9 cellular contexts compared by ENCODE assay signal in the genomic region with DNA sequence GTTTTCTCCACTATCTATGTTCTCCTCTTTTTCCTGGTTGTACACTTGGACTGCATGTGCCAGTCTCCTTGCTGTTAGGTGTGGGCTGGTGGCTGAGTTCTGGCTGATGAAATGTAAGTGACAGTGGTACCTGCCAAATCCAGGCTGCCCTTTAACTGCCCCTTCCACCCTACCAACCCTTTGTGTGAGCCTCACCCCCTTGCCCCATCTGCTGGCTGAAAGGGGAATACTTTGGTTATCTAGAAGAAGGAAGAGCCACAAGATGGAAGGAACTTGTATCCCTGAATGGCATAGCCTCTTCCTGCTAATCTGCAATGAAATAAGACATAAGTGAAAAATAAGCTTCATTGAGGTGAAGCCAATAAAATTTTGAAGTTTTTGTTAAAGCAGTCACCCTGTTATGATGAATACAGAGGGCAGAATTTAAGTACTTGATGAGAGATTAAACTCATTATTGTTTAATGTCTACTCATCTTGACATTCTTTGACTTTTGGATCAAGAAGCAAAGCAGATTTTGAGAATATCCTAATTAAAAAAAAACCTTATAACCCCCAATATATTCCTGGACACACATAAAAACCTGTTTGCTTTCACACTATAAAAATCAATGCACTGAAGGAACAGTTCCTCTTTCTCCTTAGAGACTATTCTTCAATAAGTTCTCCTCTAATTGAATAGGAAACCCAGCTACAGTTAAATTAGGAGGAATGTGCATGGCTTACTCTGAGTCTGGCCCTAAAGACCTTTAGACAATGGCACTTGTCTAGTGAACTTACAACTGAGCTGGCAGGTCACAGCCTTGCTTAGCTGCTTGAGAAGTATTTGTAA.
DNase-seq lines count a peak whose midpoint lies in the region; TF ChIP-seq lines count a peak whose summit lies in the region.
"Had no signal": no experiment of that assay in that cellular context is flagged by ENCODE, and none has a peak within 500 bp of the region (broad histone marks: within the 10 kb centered on the region; RNA-seq: fewer than 3 reads in every experiment).

No MANE protein-coding gene starts in this region.

- H3K27me3 ChIP-seq in MG63 (no peaks in the 10 kb centered on the region), prostate gland (replicated peaks; ENCODE audit: insufficient read depth) (no peaks in the 10 kb centered on the region)

- no peaks in the 10 kb centered on the region for H3K27me3 Mint-ChIP-seq in T-helper 2 cell treated with Interferon-gamma antibody and Interleukin-4, amounts not matched to agents 5 μg/mL and 100 μg/mL, for 36 hours (ENCODE audit: low read depth)
- H3K27me3 Mint-ChIP-seq in endothelial cell (ENCODE audit: unreplicated experiment), result no peaks in the 10 kb centered on the region

- intact Hi-C loops in prostate gland (cut with DNase I), result no loop called here

- no peak overlapping the region for H3K4me3 ChIP-seq in MG63
- H3K4me3 ChIP-seq in prostate gland, result no peak overlapping the region
- H3K4me3 ChIP-seq: thoracic aorta had no signal

- H3K36me3 ChIP-seq in MG63 (no peaks in the 10 kb centered on the region), prostate gland (no peaks in the 10 kb centered on the region)
- H3K36me3 ChIP-seq: thoracic aorta had no signal

- peaks cover 6% of the 10 kb centered on the region for H3K9me3 Mint-ChIP-seq in T-helper 2 cell treated with Interferon-gamma antibody and Interleukin-4, amounts not matched to agents 5 μg/mL and 100 μg/mL, for 36 hours
- H3K9me3 Mint-ChIP-seq in endothelial cell (ENCODE audit: unreplicated experiment), result no peaks in the 10 kb centered on the region

- H3K4me1 ChIP-seq in prostate gland (replicated peaks), result no peaks in the 10 kb centered on the region

- no peak overlapping the region for H3K27ac ChIP-seq in prostate gland
- H3K27ac ChIP-seq: thoracic aorta had no signal

- H3K36me3 Mint-ChIP-seq in T-helper 2 cell treated with Interferon-gamma antibody and Interleukin-4, amounts not matched to agents 5 μg/mL and 100 μg/mL, for 36 hours (ENCODE audit: low read depth), result peaks cover 6% of the 10 kb centered on the region
- H3K36me3 Mint-ChIP-seq in endothelial cell (ENCODE audit: low read depth, unreplicated experiment), result no peaks in the 10 kb centered on the region

- H3K4me1 Mint-ChIP-seq in T-helper 2 cell treated with Interferon-gamma antibody and Interleukin-4, amounts not matched to agents 5 μg/mL and 100 μg/mL, for 36 hours (ENCODE audit: low read depth), result peaks cover 38% of the 10 kb centered on the region
- H3K4me1 Mint-ChIP-seq in endothelial cell (ENCODE audit: unreplicated experiment), result peaks cover 14% of the 10 kb centered on the region

- peak; percentile 40 for DNase-seq in A172 (ENCODE audit: low spot score)
- DNase-seq in MG63, result peak; percentile 12
- DNase-seq in T-helper 2 cell treated with Interferon-gamma antibody and Interleukin-4, amounts not matched to agents 5 μg/mL and 100 μg/mL, for 36 hours (ENCODE audit: low spot score), result peak; percentile 49
- peak; percentile 39 for DNase-seq in endothelial cell (ENCODE audit: low spot score)
- peak; percentile 7 for DNase-seq in prostate gland (ENCODE audit: low spot score)
- no peak for DNase-seq in mesenteric fat pad (ENCODE audit: low spot score)
- DNase-seq in NCI-H1694 (lab: John Stamatoyannopoulos, UW), result no peak

- H3K4me3 Mint-ChIP-seq in T-helper 2 cell treated with Interferon-gamma antibody and Interleukin-4, amounts not matched to agents 5 μg/mL and 100 μg/mL, for 36 hours, result no peak overlapping the region
- no peak overlapping the region for H3K4me3 Mint-ChIP-seq in endothelial cell (ENCODE audit: unreplicated experiment)

- TF ChIP-seq CTCF in GM12872 (IDR thresholded peaks at IDR 0.05; ENCODE audit: insufficient read depth, low read depth, low read length) (peak; percentile 75), endothelial cell (IDR thresholded peaks at IDR 0.05; ENCODE audit: unreplicated experiment) (peak; percentile 21), prostate gland (IDR thresholded peaks at IDR 0.05) (peak in 3 of 4 experiments; percentile 21 to 44 (median 42))

- H3K27ac Mint-ChIP-seq in T-helper 2 cell treated with Interferon-gamma antibody and Interleukin-4, amounts not matched to agents 5 μg/mL and 100 μg/mL, for 36 hours, result peak overlapping the region; percentile 22
- no peak overlapping the region for H3K27ac Mint-ChIP-seq in endothelial cell (ENCODE audit: unreplicated experiment)

- no peaks in the 10 kb centered on the region for H3K9me3 ChIP-seq in MG63
- H3K9me3 ChIP-seq in prostate gland, result no peaks in the 10 kb centered on the region
- H3K9me3 ChIP-seq: thoracic aorta had no signal

- no peak for TF ChIP-seq POLR2A in prostate gland (IDR thresholded peaks at IDR 0.05)

Comparison
In these comparisons a context has a peak if more than half of its experiments do, and no peak if none do; other contexts are left out.
1. DNase-seq: peak in A172 (single experiment), MG63 (single experiment), T-helper 2 cell treated with Interferon-gamma antibody and Interleukin-4, amounts not matched to agents 5 μg/mL and 100 μg/mL, for 36 hours (single experiment), endothelial cell (single experiment) and prostate gland (single experiment); none in mesenteric fat pad (single experiment) and NCI-H1694 (single experiment).
2. CTCF ChIP-seq: peak in every context shown above with its lines; median percentile 75 in GM12872; 42 in prostate gland; 21 in endothelial cell.